Comparison of ENCODE assay signal across 1 cellular context in genomic region chr9:35907732-35908483, GRCh38.
TF ChIP-seq lines count a peak whose summit lies in the region.

No MANE protein-coding gene starts in this region.

TF ChIP-seq in A549, 52 proteins besides CTCF, POLR2A, EP300 and RAD21 (continued from another document):
- TF ChIP-seq MAX (IDR thresholded peaks at IDR 0.05) (peak; percentile 65), KDM1A (IDR thresholded peaks at IDR 0.05; ENCODE audit: low read depth) (no peak), JUN (IDR thresholded peaks at IDR 0.05) (peak; percentile 49 to 69; a peak in 2 of 5 replicates), SREBF2 (IDR thresholded peaks at IDR 0.05) (no peak), MAFK (IDR thresholded peaks at IDR 0.05; ENCODE audit: partially characterized antibody) (no peak), RFX5 (IDR thresholded peaks at IDR 0.05) (no peak), E2F6 (IDR thresholded peaks at IDR 0.05; ENCODE audit: borderline replicate concordance, low read depth) (no peak), HDAC2 (IDR thresholded peaks at IDR 0.05) (no peak), FOXS1 (CRISPR knock-in tag; IDR thresholded peaks at IDR 0.05) (no peak), ZFP36 (IDR thresholded peaks at IDR 0.05; ENCODE audit: borderline replicate concordance, partially characterized antibody) (no peak), CBX8 (IDR thresholded peaks at IDR 0.05) (no peak), TFCP2L1 (CRISPR knock-in tag; IDR thresholded peaks at IDR 0.05) (no peak), EHF (CRISPR knock-in tag; IDR thresholded peaks at IDR 0.05) (peak; percentile 71; the same call in 1 of the 2 replicates), HMGXB4 (CRISPR knock-in tag; IDR thresholded peaks at IDR 0.05; ENCODE audit: borderline replicate concordance) (no peak), HOXB13 (CRISPR knock-in tag; IDR thresholded peaks at IDR 0.05; ENCODE audit: low read depth) (0 out of 2 replicates have a peak, but pooled peaks have one; percentile 65), REST (IDR thresholded peaks at IDR 0.05) (no peak), RARB (CRISPR knock-in tag; IDR thresholded peaks at IDR 0.05) (no peak), NR3C1 (IDR thresholded peaks at IDR 0.05) (no peak), SMC3 (IDR thresholded peaks at IDR 0.05) (no peak), HOXA7 (CRISPR knock-in tag; IDR thresholded peaks at IDR 0.05) (no peak), NFE2L2 (conservative IDR thresholded peaks at IDR 0.05; ENCODE audit: low read length) (no peak), CHD4 (IDR thresholded peaks at IDR 0.05; ENCODE audit: borderline replicate concordance) (no peak), HOXB5 (CRISPR knock-in tag; IDR thresholded peaks at IDR 0.05) (no peak)
TF ChIP-seq in A549: peak in this region for 8.
